ENCODE assay signal across 17 cellular contexts in the genomic region with DNA sequence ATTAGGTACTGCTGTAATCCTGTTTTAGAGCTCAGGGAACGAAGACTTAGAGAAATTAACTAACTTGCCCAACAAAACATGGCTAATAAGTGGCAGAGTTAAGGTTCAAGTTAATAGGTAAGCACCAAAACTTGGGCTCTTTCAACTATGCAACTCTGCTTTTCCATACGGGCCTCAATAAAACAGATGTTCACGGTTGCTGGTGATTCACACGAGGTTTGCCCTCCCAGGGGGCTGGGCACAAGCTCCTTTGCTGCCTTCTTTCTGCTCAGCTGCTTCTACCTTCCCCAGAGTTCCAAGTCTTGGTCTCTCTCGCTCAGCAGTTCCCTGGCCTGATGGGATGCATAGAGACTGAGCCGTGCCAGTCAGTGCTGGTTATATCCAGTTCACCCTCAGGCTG.
"Had no signal": no experiment of that assay in that cellular context is flagged by ENCODE, and none has a peak within 500 bp of the region (broad histone marks: within the 10 kb centered on the region; RNA-seq: fewer than 3 reads in every experiment).

No MANE protein-coding gene starts in this region.

- ATAC-seq: body of pancreas, foreskin keratinocyte had no signal

- DNase-seq: activated CD4-positive, alpha-beta T cell treated with anti-CD3 and anti-CD28 coated beads for 1 hour; activated CD4-positive, alpha-beta T cell treated with anti-CD3 and anti-CD28 coated beads, Interleukin-2, amount 50 U/mL, for 1 hour; activated gamma-delta T cell treated with Interleukin-2 at 50 U/mL for 16 hours; activated T-cell treated with anti-CD3 and anti-CD28 coated beads, Interleukin-2, amount 50 U/mL, for 1 hour; anterior cingulate cortex; body of pancreas; foreskin keratinocyte; immature natural killer cell; stimulated activated CD4-positive, alpha-beta T cell treated with anti-CD3 and anti-CD28 coated beads, Interleukin-12 subunit alpha, Interleukin-12 subunit beta, amount 100 ng/mL, for 4 hours; substantia nigra; T-helper 1 cell; thyroid gland had no signal

- H3K27ac ChIP-seq: body of pancreas, cardiac muscle cell, foreskin keratinocyte, hepatocyte, thyroid gland had no signal

- H3K79me2 ChIP-seq: hepatocyte had no signal

- H3K4me3 Mint-ChIP-seq: activated naive CD4-positive, alpha-beta T cell treated with anti-CD3 and anti-CD28 coated beads, Interleukin-2, amount 50 U/mL, for 24 hours; immature natural killer cell; memory B cell; stimulated activated naive CD8-positive, alpha-beta T cell treated with anti-CD3 and anti-CD28 coated beads, Interleukin-15, Interleukin-2, amounts not matched to agents 100 ng/mL and 50 ng/mL, for 24 hours had no signal

- H3K9me3 ChIP-seq: body of pancreas, thyroid gland had no signal

- H3K27ac Mint-ChIP-seq: activated naive CD4-positive, alpha-beta T cell treated with anti-CD3 and anti-CD28 coated beads, Interleukin-2, amount 50 U/mL, for 24 hours; immature natural killer cell; memory B cell; stimulated activated naive CD8-positive, alpha-beta T cell treated with anti-CD3 and anti-CD28 coated beads, Interleukin-15, Interleukin-2, amounts not matched to agents 100 ng/mL and 50 ng/mL, for 24 hours had no signal

- H3K4me3 ChIP-seq: body of pancreas, cardiac muscle cell, hepatocyte, thyroid gland had no signal

- H3K36me3 ChIP-seq: cardiac muscle cell, thyroid gland had no signal

- H3K27me3 ChIP-seq: body of pancreas, cardiac muscle cell, thyroid gland had no signal

- H3K4me2 ChIP-seq: hepatocyte had no signal

- H3K36me3 Mint-ChIP-seq: activated naive CD4-positive, alpha-beta T cell treated with anti-CD3 and anti-CD28 coated beads, Interleukin-2, amount 50 U/mL, for 24 hours; immature natural killer cell; memory B cell had no signal

- H2AFZ ChIP-seq: hepatocyte had no signal

- H3K9me3 Mint-ChIP-seq: activated naive CD4-positive, alpha-beta T cell treated with anti-CD3 and anti-CD28 coated beads, Interleukin-2, amount 50 U/mL, for 24 hours; memory B cell; stimulated activated naive CD8-positive, alpha-beta T cell treated with anti-CD3 and anti-CD28 coated beads, Interleukin-15, Interleukin-2, amounts not matched to agents 100 ng/mL and 50 ng/mL, for 24 hours had no signal

- H3K4me1 Mint-ChIP-seq: activated naive CD4-positive, alpha-beta T cell treated with anti-CD3 and anti-CD28 coated beads, Interleukin-2, amount 50 U/mL, for 24 hours; immature natural killer cell had no signal

- H3K4me1 ChIP-seq: body of pancreas, foreskin keratinocyte, thyroid gland had no signal
